In genomic region chr17:15464629-15465028, GRCh38 we compare ENCODE assay signal across 1 cellular context.
TF ChIP-seq lines count a peak whose summit lies in the region.

No MANE protein-coding gene starts in this region.

TF ChIP-seq in H1, 55 proteins besides CTCF, POLR2A, EP300 and RAD21:
- TF ChIP-seq CHD7 (IDR thresholded peaks at IDR 0.05; ENCODE audit: insufficient replicate concordance, low read length) (no peak), TAF1 (IDR thresholded peaks at IDR 0.05; ENCODE audit: low read depth, low read length) (no peak), SIRT6 (IDR thresholded peaks at IDR 0.05; ENCODE audit: low read length) (no peak), HDAC2 (IDR thresholded peaks at IDR 0.05; ENCODE audit: borderline replicate concordance in 1 of 2, low read depth in 2 of 2, low read length in 2 of 2) (no peak), GABPA (IDR thresholded peaks at IDR 0.05; ENCODE audit: borderline replicate concordance, insufficient read depth, low read length) (no peak), SIN3A (conservative IDR thresholded peaks at IDR 0.05 in 1 of 2, IDR thresholded peaks at IDR 0.05 in 1 of 2; ENCODE audit: low read depth in 1 of 2, low read length in 2 of 2) (no peak), RFX5 (IDR thresholded peaks at IDR 0.05; ENCODE audit: borderline replicate concordance, low read depth, low read length) (no peak), BACH1 (IDR thresholded peaks at IDR 0.05; ENCODE audit: low read length) (no peak), GTF2F1 (IDR thresholded peaks at IDR 0.05; ENCODE audit: borderline replicate concordance, low read depth, low read length) (no peak), CBX8 (IDR thresholded peaks at IDR 0.05; ENCODE audit: borderline replicate concordance, low read depth, low read length) (no peak), POLR2AphosphoS5 (IDR thresholded peaks at IDR 0.05; ENCODE audit: low read depth, low read length) (no peak)
